In genomic region chr5:79514391-79515105, GRCh38 we compare ENCODE assay signal across 8 cellular contexts. TPM values are rescaled to one million over a fixed set of nuclear protein-coding genes. Genes with fewer than 3 reads are reported as not detected.
DNase-seq lines count a peak whose midpoint lies in the region; ATAC-seq lines count a peak whose summit lies in the region.

No MANE protein-coding gene starts in this region.

- H3K23ac ChIP-seq in mesendoderm (ENCODE audit: low read length) = peak overlapping the region; percentile 70

- peak overlapping the region; percentile 68 for H4K8ac ChIP-seq in mesendoderm (ENCODE audit: low read depth, low read length)

- peaks cover 32% of the 10 kb centered on the region for H3K79me2 ChIP-seq in mesendoderm (ENCODE audit: control insufficient read depth, insufficient read depth, low read length)

- peak overlapping the region; percentile 95 for H3K18ac ChIP-seq in mesendoderm (ENCODE audit: low read length)

- H2BK5ac ChIP-seq in mesendoderm (ENCODE audit: low read length) = no peak overlapping the region

- H3K9ac ChIP-seq in endocrine pancreas (ENCODE audit: control insufficient read depth, insufficient read depth, low read length) (peak overlapping the region; percentile 88), mesendoderm (ENCODE audit: low read length) (peak overlapping the region; percentile 79)

- no peak overlapping the region for H2BK15ac ChIP-seq in mesendoderm (replicated peaks; ENCODE audit: low read depth)

- DNase-seq in COLO829 (ENCODE audit: low spot score) (peak; percentile 63), HT-29 (ENCODE audit: low spot score) (peak; percentile 92), NOMO-1 treated with DMSO at 0.1 percent for 48 hours (lab: John Stamatoyannopoulos, UW; ENCODE audit: unreplicated experiment) (peak; percentile 94), mesendoderm (peak; percentile 98)
- DNase-seq in activated CD8-positive, alpha-beta memory T cell treated with anti-CD3 and anti-CD28 coated beads, Interleukin-2, amount 50 U/mL, for 1 hour (ENCODE audit: extremely low read depth) = peak; percentile 90
- peak; percentile 74 for DNase-seq in stimulated activated CD8-positive, alpha-beta memory T cell treated with anti-CD3 and anti-CD28 coated beads, Interleukin-15, amount 100 ng/mL, for 1 hour (ENCODE audit: low read depth)

- H2AK5ac ChIP-seq in mesendoderm (ENCODE audit: low read length) = no peak overlapping the region

- H3K27ac ChIP-seq in mesendoderm (ENCODE audit: low read depth, low read length) = peak overlapping the region; percentile 98

- no peaks in the 10 kb centered on the region for H3K27me3 ChIP-seq in endocrine pancreas (ENCODE audit: control insufficient read depth, insufficient read depth, low read length)
- no peaks in the 10 kb centered on the region for H3K27me3 ChIP-seq in mesendoderm (ENCODE audit: insufficient read depth, low read length, poor library complexity)

- peak; percentile 79 for ATAC-seq in GM21360 (IDR thresholded peaks at IDR 0.05; ENCODE audit: unreplicated experiment)

- H2BK120ac ChIP-seq in mesendoderm (ENCODE audit: low read depth, low read length) = peak overlapping the region; percentile 5

- H3K4ac ChIP-seq in mesendoderm (ENCODE audit: low read depth, low read length) = no peak overlapping the region

- no peaks in the 10 kb centered on the region for H3K36me3 ChIP-seq in endocrine pancreas (ENCODE audit: control insufficient read depth, insufficient read depth, low read length)
- no peaks in the 10 kb centered on the region for H3K36me3 ChIP-seq in mesendoderm (ENCODE audit: control insufficient read depth, insufficient read depth, low read length)

- H3K4me3 ChIP-seq in endocrine pancreas (ENCODE audit: control insufficient read depth, insufficient read depth, low read length) = peak overlapping the region; percentile 95
- H3K4me3 ChIP-seq in mesendoderm (ENCODE audit: low read length) = peak overlapping the region; percentile 76

- H3K56ac ChIP-seq in mesendoderm (ENCODE audit: low read length) = peak overlapping the region; percentile 94

- peaks cover 4% of the 10 kb centered on the region for H3K79me1 ChIP-seq in mesendoderm (ENCODE audit: low read length)

- no peak overlapping the region for H4K5ac ChIP-seq in mesendoderm (ENCODE audit: low read length)

- WGBS in mesendoderm (ENCODE audit: extremely low coverage, insufficient coverage, low lambda C conversion rate) = no CpG with 5 or more reads among the region's 38 CpGs

- H3K4me2 ChIP-seq in mesendoderm (ENCODE audit: low read length) = peak overlapping the region; percentile 49

- H3K9me3 ChIP-seq in endocrine pancreas (ENCODE audit: control insufficient read depth, low read length) = no peaks in the 10 kb centered on the region

- H3K4me1 ChIP-seq in endocrine pancreas (ENCODE audit: control insufficient read depth, insufficient read depth, low read length) = no peaks in the 10 kb centered on the region
- H3K4me1 ChIP-seq in mesendoderm (ENCODE audit: control insufficient read depth, low read depth, low read length) = peaks cover 5% of the 10 kb centered on the region

RNA-seq across cellular contexts. Expression of gene HOMER1, which starts 0.6 kb away (rescaled TPM):
- 5.7 and 7.9 TPM in 2 replicates for total RNA-seq in HT-29 (2014; rRNA removed; shearing (Covaris generic))
- 67.4 TPM for polyA plus RNA-seq in mesendoderm (2013, experiment 1 of 2)
- polyA plus RNA-seq in mesendoderm (2013, experiment 2 of 2) = 65.4 TPM

Comparison
In these comparisons a context has a peak if more than half of its experiments do, and no peak if none do; other contexts are left out.
1. Peak in every context shown above with its lines: DNase-seq, ATAC-seq, H3K4me3 ChIP-seq and H3K27ac ChIP-seq.